Comparison of ENCODE assay signal across 3 cellular contexts in genomic region chr6:75167426-75167825, GRCh38.
TF ChIP-seq lines count a peak whose summit lies in the region.

No MANE protein-coding gene starts in this region.

TF ChIP-seq in IMR-90, 13 proteins besides CTCF, POLR2A, EP300 and RAD21:
- TF ChIP-seq CHD1 (IDR thresholded peaks at IDR 0.05; ENCODE audit: low read depth, low read length) = no peak
TF ChIP-seq in IMR-90: peak in this region for 0.

TF ChIP-seq in H1, 55 proteins besides CTCF, POLR2A, EP300 and RAD21:
- no peak for TF ChIP-seq RXRA (IDR thresholded peaks at IDR 0.05; ENCODE audit: insufficient read depth, low read depth, low read length)

TF ChIP-seq in HepG2, 621 proteins besides CTCF, POLR2A, EP300 and RAD21:
- no peak for TF ChIP-seq MAF1 (CRISPR knock-in tag; IDR thresholded peaks at IDR 0.05; ENCODE audit: borderline replicate concordance)
- no peak for TF ChIP-seq ZNF660 (CRISPR knock-in tag; IDR thresholded peaks at IDR 0.05; ENCODE audit: borderline replicate concordance, low read depth)
- TF ChIP-seq ZNF136 (CRISPR knock-in tag; IDR thresholded peaks at IDR 0.05; ENCODE audit: low read depth) = no peak
- TF ChIP-seq REPIN1 (CRISPR knock-in tag; IDR thresholded peaks at IDR 0.05; ENCODE audit: borderline replicate concordance, low read depth) = no peak
- TF ChIP-seq ZNF224 (CRISPR knock-in tag; IDR thresholded peaks at IDR 0.05) = no peak
- TF ChIP-seq HOXA5 (CRISPR knock-in tag; IDR thresholded peaks at IDR 0.05) = no peak
- no peak for TF ChIP-seq ZNF562 (CRISPR knock-in tag; IDR thresholded peaks at IDR 0.05; ENCODE audit: borderline replicate concordance)
- TF ChIP-seq ZNF275 (CRISPR knock-in tag; IDR thresholded peaks at IDR 0.05; ENCODE audit: borderline replicate concordance) = no peak
- TF ChIP-seq DR1 (CRISPR knock-in tag; IDR thresholded peaks at IDR 0.05) = no peak
- TF ChIP-seq, protein P1, sequence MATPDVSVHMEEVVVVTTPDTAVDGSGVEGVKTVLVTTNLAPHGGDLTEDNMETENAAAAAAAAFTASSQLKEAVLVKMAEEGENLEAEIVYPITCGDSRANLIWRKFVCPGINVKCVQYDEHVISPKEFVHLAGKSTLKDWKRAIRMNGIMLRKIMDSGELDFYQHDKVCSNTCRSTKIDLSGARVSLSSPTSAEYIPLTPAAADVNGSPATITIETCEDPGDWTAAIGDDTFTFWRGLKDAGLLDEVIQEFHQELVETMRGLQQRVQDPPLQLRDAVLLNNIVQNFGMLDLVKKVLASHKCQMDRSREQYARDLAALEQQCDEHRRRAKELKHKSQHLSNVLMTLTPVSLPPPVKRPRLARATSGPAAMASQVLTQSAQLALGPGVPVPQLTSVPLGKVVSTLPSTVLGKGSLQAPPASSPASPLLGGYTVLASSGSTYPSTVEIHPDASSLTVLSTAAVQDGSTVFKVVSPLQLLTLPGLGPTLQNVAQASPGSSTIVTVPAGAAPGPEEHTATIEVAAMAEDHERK (CRISPR knock-in tag; IDR thresholded peaks at IDR 0.05; ENCODE audit: low read depth) = no peak
- no peak for TF ChIP-seq ZNF720 (CRISPR knock-in tag; IDR thresholded peaks at IDR 0.05)
- no peak for TF ChIP-seq THAP9 (CRISPR knock-in tag; IDR thresholded peaks at IDR 0.05; ENCODE audit: borderline replicate concordance)
- TF ChIP-seq ZNF335 (CRISPR knock-in tag; IDR thresholded peaks at IDR 0.05) = no peak
